ENCODE assay signal across 13 cellular contexts in the genomic region with DNA sequence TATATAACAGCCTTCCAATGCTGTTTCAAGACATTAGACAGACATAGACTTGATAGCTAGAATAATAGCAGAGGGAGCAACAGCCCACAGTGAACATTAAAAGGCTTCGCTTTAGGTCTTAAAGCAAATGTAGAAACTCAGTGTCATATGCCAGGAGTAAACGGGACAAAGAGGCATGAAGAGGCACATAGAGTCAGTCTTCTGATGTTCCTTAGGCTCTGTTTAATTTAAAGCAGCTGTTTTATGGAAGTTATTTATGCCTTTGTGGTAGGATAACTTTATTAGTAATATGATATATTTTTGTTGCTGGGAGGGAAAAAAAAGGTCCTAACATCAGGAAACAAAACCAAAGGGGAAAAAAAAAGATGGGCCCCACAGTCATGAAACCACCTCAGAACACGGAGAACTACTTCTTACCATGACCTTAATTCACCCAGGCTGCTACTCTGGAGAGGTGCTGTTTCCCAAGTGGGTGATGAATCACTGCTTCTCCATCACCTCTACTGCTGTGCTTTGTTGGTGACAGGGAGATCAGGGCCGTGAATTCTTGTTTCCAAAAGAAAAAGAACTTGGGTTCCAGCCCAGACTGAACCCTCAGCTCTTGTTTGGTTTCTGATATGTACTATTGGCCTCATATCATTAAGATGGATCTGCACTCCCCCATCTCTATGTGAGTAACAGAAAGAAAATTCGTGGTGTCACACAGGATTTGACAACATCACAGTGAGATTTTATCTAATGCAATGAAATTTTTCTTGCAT.
DNase-seq lines count a peak whose midpoint lies in the region; ATAC-seq and TF ChIP-seq lines count a peak whose summit lies in the region.
"Had no signal": no experiment of that assay in that cellular context is flagged by ENCODE, and none has a peak within 500 bp of the region (broad histone marks: within the 10 kb centered on the region; RNA-seq: fewer than 3 reads in every experiment).

No MANE protein-coding gene starts in this region.

- intact Hi-C loops in IMR-90 (cut with micrococcal nuclease) (loop anchor here (10.0 kb wide), 1 partner anchor 177 kb away; no protein-coding TSS in a partner anchor), left lung (cut with DNase I) (no loop called here), dorsolateral prefrontal cortex (cut with DNase I) (no loop called here)

- H3K27me3 ChIP-seq in AG04450 (ENCODE audit: control insufficient read depth, insufficient read depth, low read length) (no peaks in the 10 kb centered on the region), IMR-90 (ENCODE audit: control insufficient read depth, insufficient read depth, low read length) (no peaks in the 10 kb centered on the region), left lung (no peaks in the 10 kb centered on the region), dorsolateral prefrontal cortex (no peaks in the 10 kb centered on the region)
- H3K27me3 ChIP-seq in effector memory CD4-positive, alpha-beta T cell (replicated peaks; ENCODE audit: control insufficient read depth, insufficient read depth, low read length, poor library complexity, severe bottlenecking): no peaks in the 10 kb centered on the region

- H3K79me1 ChIP-seq in IMR-90 (ENCODE audit: low read depth in 1 of 2, low read length in 2 of 2): no peaks in the 10 kb centered on the region

- H3K14ac ChIP-seq in IMR-90 (replicated peaks; ENCODE audit: low read depth, low read length): peak overlapping the region; percentile 41

- peak overlapping the region; percentile 90 for H3K18ac ChIP-seq in IMR-90 (ENCODE audit: low read depth, low read length)

- in situ Hi-C loops in IMR-90 (cut with MboI; ENCODE audit: low sequenced_read_pairs): no loop called here

- no peaks in the 10 kb centered on the region for H4K20me1 ChIP-seq in IMR-90 (ENCODE audit: insufficient read depth, low read length)

- H3K4me1 ChIP-seq in IMR-90 (ENCODE audit: control insufficient read depth, insufficient read depth, low read length): peaks cover 13% of the 10 kb centered on the region
- peaks cover 0 to 2% of the 10 kb centered on the region in 2 donors for H3K4me1 ChIP-seq in left lung
- no peaks in the 10 kb centered on the region for H3K4me1 ChIP-seq in effector memory CD4-positive, alpha-beta T cell (ENCODE audit: control insufficient read depth, insufficient read depth, low read length, poor library complexity, severe bottlenecking)

- peak overlapping the region; percentile 61 for H2BK120ac ChIP-seq in IMR-90 (ENCODE audit: low read depth, low read length)

- H4K8ac ChIP-seq in IMR-90 (ENCODE audit: low read depth in 2 of 2, low read length in 2 of 2): peak overlapping the region; percentile 51 to 72; a peak in 1 of 4 replicates

- DNase-seq in AG04450 (ENCODE audit: low read depth, low spot score): peak; percentile 82
- peak; percentile 91 for DNase-seq in IMR-90
- DNase-seq in choroid plexus epithelial cell (ENCODE audit: low read depth): peak; percentile 97
- DNase-seq in left lung: no peak
- no peak for DNase-seq in effector memory CD4-positive, alpha-beta T cell
- DNase-seq in occipital lobe (lab: John Stamatoyannopoulos, UW): no peak
- DNase-seq in dorsolateral prefrontal cortex: no peak
- DNase-seq: activated CD4-positive, alpha-beta T cell treated with anti-CD3 and anti-CD28 coated beads, Interleukin-2, amount 10 ng/mL, durations not matched to agents 7 days and 5 days; activated gamma-delta T cell; C1 segment of cervical spinal cord; NCI-H1092 treated with DMSO at 0.1 percent for 48 hours; NCI-H526 treated with DMSO at 0.1 percent for 48 hours had no signal

- TF ChIP-seq CTCF in AG04450 (IDR thresholded peaks at IDR 0.05; ENCODE audit: low read depth, low read length): no peak
- TF ChIP-seq CTCF in IMR-90 (conservative IDR thresholded peaks at IDR 0.05; ENCODE audit: low read depth, low read length): no peak
- TF ChIP-seq CTCF in choroid plexus epithelial cell (conservative IDR thresholded peaks at IDR 0.05; ENCODE audit: low read depth, low read length): no peak
- no peak for TF ChIP-seq CTCF in left lung (IDR thresholded peaks at IDR 0.05)
- TF ChIP-seq CTCF in dorsolateral prefrontal cortex (IDR thresholded peaks at IDR 0.05 in 54 of 56, conservative IDR thresholded peaks at IDR 0.05 in 2 of 56; ENCODE audit: low read depth in 1 of 56, partially characterized antibody in 56 of 56): no peak

- CTCF ChIA-PET in AG04450 (lab: Charles Lee): no interaction called here
- CTCF ChIA-PET in IMR-90 (lab: Yijun Ruan, JAX): interaction anchor here (0.9 kb wide), 1 partner anchor 17 kb away, joined by 3 read pairs; no protein-coding TSS in a partner anchor

- H3K56ac ChIP-seq in IMR-90 (ENCODE audit: extremely low read depth, insufficient read depth, low read length): no peak overlapping the region

- TF ChIP-seq RAD21 in IMR-90 (IDR thresholded peaks at IDR 0.05; ENCODE audit: low read length): 0 out of 2 replicates have a peak, but pooled peaks have one; percentile 7

- peak overlapping the region; percentile 17; the same call in 1 of the 2 replicates for H3K9ac ChIP-seq in IMR-90 (ENCODE audit: low read depth, low read length)

- ATAC-seq in IMR-90 (ENCODE audit: low read depth) (peak; percentile 86), left lung (peak; percentile 85), GM18867 (IDR thresholded peaks at IDR 0.05; ENCODE audit: unreplicated experiment) (no peak)

- H3K23ac ChIP-seq in IMR-90 (ENCODE audit: low read depth, low read length): no peak overlapping the region

- H2AK5ac ChIP-seq in IMR-90 (ENCODE audit: low read depth, low read length): 0 out of 2 replicates have a peak overlapping the region, but pooled peaks have one; percentile 21

- no peaks in the 10 kb centered on the region for H3K36me3 ChIP-seq in IMR-90 (ENCODE audit: control insufficient read depth, insufficient read depth, low read length)
- no peaks in the 10 kb centered on the region for H3K36me3 ChIP-seq in left lung
- peaks cover 5% of the 10 kb centered on the region for H3K36me3 ChIP-seq in effector memory CD4-positive, alpha-beta T cell (ENCODE audit: control insufficient read depth, insufficient read depth, low read length)

- peak overlapping the region; percentile 51; the same call in 1 of the 2 replicates for H3K4ac ChIP-seq in IMR-90 (ENCODE audit: low read depth, low read length)

- H3K27ac ChIP-seq in AG04450 (ENCODE audit: low read depth, low read length) (peak overlapping the region; percentile 89), IMR-90 (ENCODE audit: insufficient read depth, low read length) (peak overlapping the region; percentile 95), left lung (no peak overlapping the region), dorsolateral prefrontal cortex (no peak overlapping the region)
- H3K27ac ChIP-seq in effector memory CD4-positive, alpha-beta T cell (ENCODE audit: insufficient read depth, low read length, poor library complexity, severe bottlenecking): no peak overlapping the region

- no CpG with 5 or more reads among the region's 5 CpGs for WGBS in IMR-90 (ENCODE audit: extremely low coverage in 2 of 2, insufficient read length in 1 of 2), 2 experiments

- H3K9me1 ChIP-seq in IMR-90 (ENCODE audit: insufficient read depth, low read length): peaks cover 7% of the 10 kb centered on the region; the same call in 1 of the 2 replicates

- dilution Hi-C loops in IMR-90 (cut with HindIII; ENCODE audit: low sequenced_read_pairs, unreplicated experiment): no loop called here

- no peak overlapping the region for H2AK9ac ChIP-seq in IMR-90 (replicated peaks; ENCODE audit: low read depth, low read length, poor library complexity)

- H3K4me3 ChIP-seq in AG04450 (ENCODE audit: low read depth, low read length): no peak overlapping the region
- H3K4me3 ChIP-seq in IMR-90 (ENCODE audit: insufficient read depth, low read depth, low read length): no peak overlapping the region
- no peak overlapping the region for H3K4me3 ChIP-seq in choroid plexus epithelial cell (ENCODE audit: low read depth, low read length)
- no peak overlapping the region for H3K4me3 ChIP-seq in left lung
- no peak overlapping the region for H3K4me3 ChIP-seq in effector memory CD4-positive, alpha-beta T cell (ENCODE audit: insufficient read depth, low read depth, low read length, poor library complexity, severe bottlenecking)
- H3K4me3 ChIP-seq in dorsolateral prefrontal cortex: no peak overlapping the region

- peak overlapping the region; percentile 57 for H3K4me2 ChIP-seq in IMR-90 (ENCODE audit: low read depth, low read length)

- H4K5ac ChIP-seq in IMR-90 (ENCODE audit: low read depth, low read length): peak overlapping the region; percentile 54

- peak overlapping the region; percentile 32; the same call in 1 of the 3 replicates for H2BK15ac ChIP-seq in IMR-90 (ENCODE audit: low read depth, low read length)

- H3K9me3 ChIP-seq in AG04450 (ENCODE audit: control insufficient read depth, insufficient read depth, low read length): peaks cover 3% of the 10 kb centered on the region; the same call in 1 of the 2 replicates
- no peaks in the 10 kb centered on the region for H3K9me3 ChIP-seq in IMR-90 (ENCODE audit: control insufficient read depth, insufficient read depth, low read length)
- no peaks in the 10 kb centered on the region for H3K9me3 ChIP-seq in left lung
- no peaks in the 10 kb centered on the region for H3K9me3 ChIP-seq in effector memory CD4-positive, alpha-beta T cell (ENCODE audit: control insufficient read depth, low read length)

- peak overlapping the region; percentile 92 for H2BK5ac ChIP-seq in IMR-90 (ENCODE audit: low read depth, low read length, poor library complexity, severe bottlenecking)

- H4K91ac ChIP-seq in IMR-90 (ENCODE audit: insufficient read depth, low read depth, low read length): peak overlapping the region; percentile 60

- BruUV-seq in IMR-90 (replicated peaks; lab: Mats Ljungman, UMichigan): no TSS peak

- H2AFZ ChIP-seq in IMR-90 (replicated peaks; ENCODE audit: low read length, poor library complexity): peak overlapping the region; percentile 37

- H2BK20ac ChIP-seq in IMR-90 (ENCODE audit: low read depth, low read length): peak overlapping the region; percentile 63; the same call in 1 of the 2 replicates

- POLR2A ChIA-PET in AG04450 (lab: Yijun Ruan, JAX) (interaction anchor here (1.0 to 2.1 kb wide), 2 partner anchors 16 to 215 kb away, joined by 3 to 12 read pairs; no protein-coding TSS in a partner anchor), IMR-90 (lab: Charles Lee; ENCODE audit: unreplicated experiment) (no interaction called here)

- no peak for TF ChIP-seq POLR2A in IMR-90 (IDR thresholded peaks at IDR 0.05; ENCODE audit: low read depth, low read length)

TF ChIP-seq in IMR-90, 13 proteins besides CTCF, POLR2A, EP300 and RAD21:
- TF ChIP-seq CEBPB (IDR thresholded peaks at IDR 0.05; ENCODE audit: low read depth, low read length): peak; percentile 68
- TF ChIP-seq FOS (IDR thresholded peaks at IDR 0.05; ENCODE audit: low read depth, low read length): peak; percentile 59
- no peak for TF ChIP-seq BHLHE40 (IDR thresholded peaks at IDR 0.05; ENCODE audit: low read depth, low read length)
- 0 out of 2 replicates have a peak, but pooled peaks have one; percentile 1 for TF ChIP-seq SMC3 (IDR thresholded peaks at IDR 0.05; ENCODE audit: low read depth, low read length)
TF ChIP-seq in IMR-90: peak in this region for 3.

Comparison
In these comparisons a context has a peak if more than half of its experiments do, and no peak if none do; other contexts are left out.
1. DNase-seq: peak in AG04450 (single experiment), IMR-90 (single experiment) and choroid plexus epithelial cell (single experiment); none in left lung (0 of 2), effector memory CD4-positive, alpha-beta T cell (0 of 3), occipital lobe (single experiment) and dorsolateral prefrontal cortex (0 of 10).
2. H3K27ac ChIP-seq: peak in AG04450 (single experiment) and IMR-90 (single experiment); none in left lung (0 of 2), effector memory CD4-positive, alpha-beta T cell (single experiment) and dorsolateral prefrontal cortex (0 of 59).